1 cellular context compared by ENCODE assay signal in the genomic region with DNA sequence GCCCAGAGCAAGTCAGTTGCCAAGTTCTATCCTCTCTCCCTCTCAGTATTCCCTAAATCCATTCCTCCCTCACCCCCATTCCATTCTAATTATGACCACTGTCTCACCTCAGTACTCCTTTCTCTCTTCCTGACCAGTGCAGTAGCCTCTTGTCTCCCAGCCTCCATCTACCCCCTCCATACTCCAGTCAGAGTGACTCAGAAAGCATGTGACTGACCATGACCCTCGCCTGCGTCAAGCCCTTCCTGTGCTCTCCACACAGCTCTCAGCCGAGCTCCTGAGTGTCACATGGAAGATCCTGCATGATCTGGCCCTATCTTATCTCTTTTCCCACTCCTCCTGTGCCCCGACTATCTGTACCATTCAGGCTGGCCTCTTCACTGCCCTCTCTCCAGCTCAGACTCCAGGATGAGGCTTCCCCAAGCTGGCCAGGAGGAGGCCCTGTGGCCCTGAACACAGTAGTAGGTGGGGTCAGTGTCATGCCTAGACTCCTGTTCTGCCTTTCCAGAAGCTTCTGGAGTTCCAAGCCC.
TF ChIP-seq lines count a peak whose summit lies in the region.

No MANE protein-coding gene starts in this region.

TF ChIP-seq in K562, 482 proteins besides CTCF, POLR2A, EP300 and RAD21 (continued from another document and continues in another):
- TF ChIP-seq ZNF175 (CRISPR knock-in tag; IDR thresholded peaks at IDR 0.05; ENCODE audit: low read depth) (peak; percentile 91), ZFP1 (CRISPR knock-in tag; IDR thresholded peaks at IDR 0.05) (no peak), MITF (IDR thresholded peaks at IDR 0.05) (peak; percentile 98), TRIM24 (IDR thresholded peaks at IDR 0.05) (peak; percentile 94 to 95), MAFK (IDR thresholded peaks at IDR 0.05; ENCODE audit: low read length) (no peak), NR4A1 (CRISPR knock-in tag; IDR thresholded peaks at IDR 0.05) (peak; percentile 39; the same call in 1 of the 2 replicates), NR4A1 (tag; IDR thresholded peaks at IDR 0.05) (peak; percentile 80), STAT6 (CRISPR knock-in tag; IDR thresholded peaks at IDR 0.05) (no peak), HMGN3 (IDR thresholded peaks at IDR 0.05; ENCODE audit: borderline replicate concordance, extremely low read depth, insufficient read length, low read depth, low read length) (peak; percentile 38), KAT7 (CRISPR knock-in tag; IDR thresholded peaks at IDR 0.05; ENCODE audit: borderline replicate concordance) (no peak), KLF1 (tag; IDR thresholded peaks at IDR 0.05) (no peak), MYNN (IDR thresholded peaks at IDR 0.05) (peak; percentile 93), MYNN (CRISPR knock-in tag; IDR thresholded peaks at IDR 0.05) (no peak), ZNF184 (CRISPR knock-in tag; IDR thresholded peaks at IDR 0.05) (no peak), ZNF778 (CRISPR knock-in tag; IDR thresholded peaks at IDR 0.05) (no peak), POLR2H (tag; IDR thresholded peaks at IDR 0.05; ENCODE audit: low read depth) (no peak), MYBL2 (IDR thresholded peaks at IDR 0.05; ENCODE audit: low read depth) (no peak), MYBL2 (CRISPR knock-in tag; IDR thresholded peaks at IDR 0.05; ENCODE audit: borderline replicate concordance) (no peak), KDM4B (IDR thresholded peaks at IDR 0.05; ENCODE audit: borderline replicate concordance in 2 of 2, low read depth in 1 of 2) (no peak; a peak in 1 of 4 replicates), ZNF830 (CRISPR knock-in tag; IDR thresholded peaks at IDR 0.05) (no peak), ZNF398 (CRISPR knock-in tag; IDR thresholded peaks at IDR 0.05) (no peak), TAF9B (IDR thresholded peaks at IDR 0.05; ENCODE audit: partially characterized antibody) (peak; percentile 82), MEF2D (tag; conservative IDR thresholded peaks at IDR 0.05; ENCODE audit: low read depth) (peak; percentile 39; the same call in 1 of the 2 replicates), LCOR (CRISPR knock-in tag; IDR thresholded peaks at IDR 0.05) (peak; percentile 89; the same call in 1 of the 2 replicates), MEIS2 (IDR thresholded peaks at IDR 0.05; ENCODE audit: partially characterized antibody) (peak; percentile 74), ZNF282 (CRISPR knock-in tag; IDR thresholded peaks at IDR 0.05) (no peak), MYC (IDR thresholded peaks at IDR 0.05; ENCODE audit: low read depth, low read length) (peak; percentile 93), MYC (CRISPR knock-in tag; IDR thresholded peaks at IDR 0.05; ENCODE audit: borderline replicate concordance, low read depth) (0 out of 2 replicates have a peak, but pooled peaks have one; percentile 26), MCM2 (IDR thresholded peaks at IDR 0.05; ENCODE audit: low read depth) (no peak), BRD4 (IDR thresholded peaks at IDR 0.05) (no peak)
- TF ChIP-seq, protein P1, sequence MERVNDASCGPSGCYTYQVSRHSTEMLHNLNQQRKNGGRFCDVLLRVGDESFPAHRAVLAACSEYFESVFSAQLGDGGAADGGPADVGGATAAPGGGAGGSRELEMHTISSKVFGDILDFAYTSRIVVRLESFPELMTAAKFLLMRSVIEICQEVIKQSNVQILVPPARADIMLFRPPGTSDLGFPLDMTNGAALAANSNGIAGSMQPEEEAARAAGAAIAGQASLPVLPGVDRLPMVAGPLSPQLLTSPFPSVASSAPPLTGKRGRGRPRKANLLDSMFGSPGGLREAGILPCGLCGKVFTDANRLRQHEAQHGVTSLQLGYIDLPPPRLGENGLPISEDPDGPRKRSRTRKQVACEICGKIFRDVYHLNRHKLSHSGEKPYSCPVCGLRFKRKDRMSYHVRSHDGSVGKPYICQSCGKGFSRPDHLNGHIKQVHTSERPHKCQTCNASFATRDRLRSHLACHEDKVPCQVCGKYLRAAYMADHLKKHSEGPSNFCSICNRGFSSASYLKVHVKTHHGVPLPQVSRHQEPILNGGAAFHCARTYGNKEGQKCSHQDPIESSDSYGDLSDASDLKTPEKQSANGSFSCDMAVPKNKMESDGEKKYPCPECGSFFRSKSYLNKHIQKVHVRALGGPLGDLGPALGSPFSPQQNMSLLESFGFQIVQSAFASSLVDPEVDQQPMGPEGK (CRISPR knock-in tag; IDR thresholded peaks at IDR 0.05; ENCODE audit: borderline replicate concordance), result no peak
- TF ChIP-seq, protein P2, sequence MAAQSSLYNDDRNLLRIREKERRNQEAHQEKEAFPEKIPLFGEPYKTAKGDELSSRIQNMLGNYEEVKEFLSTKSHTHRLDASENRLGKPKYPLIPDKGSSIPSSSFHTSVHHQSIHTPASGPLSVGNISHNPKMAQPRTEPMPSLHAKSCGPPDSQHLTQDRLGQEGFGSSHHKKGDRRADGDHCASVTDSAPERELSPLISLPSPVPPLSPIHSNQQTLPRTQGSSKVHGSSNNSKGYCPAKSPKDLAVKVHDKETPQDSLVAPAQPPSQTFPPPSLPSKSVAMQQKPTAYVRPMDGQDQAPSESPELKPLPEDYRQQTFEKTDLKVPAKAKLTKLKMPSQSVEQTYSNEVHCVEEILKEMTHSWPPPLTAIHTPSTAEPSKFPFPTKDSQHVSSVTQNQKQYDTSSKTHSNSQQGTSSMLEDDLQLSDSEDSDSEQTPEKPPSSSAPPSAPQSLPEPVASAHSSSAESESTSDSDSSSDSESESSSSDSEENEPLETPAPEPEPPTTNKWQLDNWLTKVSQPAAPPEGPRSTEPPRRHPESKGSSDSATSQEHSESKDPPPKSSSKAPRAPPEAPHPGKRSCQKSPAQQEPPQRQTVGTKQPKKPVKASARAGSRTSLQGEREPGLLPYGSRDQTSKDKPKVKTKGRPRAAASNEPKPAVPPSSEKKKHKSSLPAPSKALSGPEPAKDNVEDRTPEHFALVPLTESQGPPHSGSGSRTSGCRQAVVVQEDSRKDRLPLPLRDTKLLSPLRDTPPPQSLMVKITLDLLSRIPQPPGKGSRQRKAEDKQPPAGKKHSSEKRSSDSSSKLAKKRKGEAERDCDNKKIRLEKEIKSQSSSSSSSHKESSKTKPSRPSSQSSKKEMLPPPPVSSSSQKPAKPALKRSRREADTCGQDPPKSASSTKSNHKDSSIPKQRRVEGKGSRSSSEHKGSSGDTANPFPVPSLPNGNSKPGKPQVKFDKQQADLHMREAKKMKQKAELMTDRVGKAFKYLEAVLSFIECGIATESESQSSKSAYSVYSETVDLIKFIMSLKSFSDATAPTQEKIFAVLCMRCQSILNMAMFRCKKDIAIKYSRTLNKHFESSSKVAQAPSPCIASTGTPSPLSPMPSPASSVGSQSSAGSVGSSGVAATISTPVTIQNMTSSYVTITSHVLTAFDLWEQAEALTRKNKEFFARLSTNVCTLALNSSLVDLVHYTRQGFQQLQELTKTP (IDR thresholded peaks at IDR 0.05; ENCODE audit: low read depth in 1 of 2, partially characterized antibody in 2 of 2), result peak in 1 of 2 experiments; percentile 96
- TF ChIP-seq, protein P3, sequence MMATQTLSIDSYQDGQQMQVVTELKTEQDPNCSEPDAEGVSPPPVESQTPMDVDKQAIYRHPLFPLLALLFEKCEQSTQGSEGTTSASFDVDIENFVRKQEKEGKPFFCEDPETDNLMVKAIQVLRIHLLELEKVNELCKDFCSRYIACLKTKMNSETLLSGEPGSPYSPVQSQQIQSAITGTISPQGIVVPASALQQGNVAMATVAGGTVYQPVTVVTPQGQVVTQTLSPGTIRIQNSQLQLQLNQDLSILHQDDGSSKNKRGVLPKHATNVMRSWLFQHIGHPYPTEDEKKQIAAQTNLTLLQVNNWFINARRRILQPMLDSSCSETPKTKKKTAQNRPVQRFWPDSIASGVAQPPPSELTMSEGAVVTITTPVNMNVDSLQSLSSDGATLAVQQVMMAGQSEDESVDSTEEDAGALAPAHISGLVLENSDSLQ (IDR thresholded peaks at IDR 0.05), result peak; percentile 66; the same call in 1 of the 2 replicates
- TF ChIP-seq, protein P4, sequence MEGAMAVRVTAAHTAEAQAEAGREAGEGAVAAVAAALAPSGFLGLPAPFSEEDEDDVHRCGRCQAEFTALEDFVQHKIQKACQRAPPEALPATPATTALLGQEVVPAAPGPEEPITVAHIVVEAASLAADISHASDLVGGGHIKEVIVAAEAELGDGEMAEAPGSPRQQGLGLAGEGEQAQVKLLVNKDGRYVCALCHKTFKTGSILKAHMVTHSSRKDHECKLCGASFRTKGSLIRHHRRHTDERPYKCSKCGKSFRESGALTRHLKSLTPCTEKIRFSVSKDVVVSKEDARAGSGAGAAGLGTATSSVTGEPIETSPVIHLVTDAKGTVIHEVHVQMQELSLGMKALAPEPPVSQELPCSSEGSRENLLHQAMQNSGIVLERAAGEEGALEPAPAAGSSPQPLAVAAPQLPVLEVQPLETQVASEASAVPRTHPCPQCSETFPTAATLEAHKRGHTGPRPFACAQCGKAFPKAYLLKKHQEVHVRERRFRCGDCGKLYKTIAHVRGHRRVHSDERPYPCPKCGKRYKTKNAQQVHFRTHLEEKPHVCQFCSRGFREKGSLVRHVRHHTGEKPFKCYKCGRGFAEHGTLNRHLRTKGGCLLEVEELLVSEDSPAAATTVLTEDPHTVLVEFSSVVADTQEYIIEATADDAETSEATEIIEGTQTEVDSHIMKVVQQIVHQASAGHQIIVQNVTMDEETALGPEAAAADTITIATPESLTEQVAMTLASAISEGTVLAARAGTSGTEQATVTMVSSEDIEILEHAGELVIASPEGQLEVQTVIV (CRISPR knock-in tag; IDR thresholded peaks at IDR 0.05; ENCODE audit: borderline replicate concordance), result no peak
- TF ChIP-seq, protein P5, sequence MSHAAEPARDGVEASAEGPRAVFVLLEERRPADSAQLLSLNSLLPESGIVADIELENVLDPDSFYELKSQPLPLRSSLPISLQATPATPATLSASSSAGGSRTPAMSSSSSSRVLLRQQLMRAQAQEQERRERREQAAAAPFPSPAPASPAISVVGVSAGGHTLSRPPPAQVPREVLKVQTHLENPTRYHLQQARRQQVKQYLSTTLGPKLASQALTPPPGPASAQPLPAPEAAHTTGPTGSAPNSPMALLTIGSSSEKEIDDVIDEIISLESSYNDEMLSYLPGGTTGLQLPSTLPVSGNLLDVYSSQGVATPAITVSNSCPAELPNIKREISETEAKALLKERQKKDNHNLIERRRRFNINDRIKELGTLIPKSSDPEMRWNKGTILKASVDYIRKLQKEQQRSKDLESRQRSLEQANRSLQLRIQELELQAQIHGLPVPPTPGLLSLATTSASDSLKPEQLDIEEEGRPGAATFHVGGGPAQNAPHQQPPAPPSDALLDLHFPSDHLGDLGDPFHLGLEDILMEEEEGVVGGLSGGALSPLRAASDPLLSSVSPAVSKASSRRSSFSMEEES (CRISPR knock-in tag; IDR thresholded peaks at IDR 0.05), result peak; percentile 82
- TF ChIP-seq, protein P6, sequence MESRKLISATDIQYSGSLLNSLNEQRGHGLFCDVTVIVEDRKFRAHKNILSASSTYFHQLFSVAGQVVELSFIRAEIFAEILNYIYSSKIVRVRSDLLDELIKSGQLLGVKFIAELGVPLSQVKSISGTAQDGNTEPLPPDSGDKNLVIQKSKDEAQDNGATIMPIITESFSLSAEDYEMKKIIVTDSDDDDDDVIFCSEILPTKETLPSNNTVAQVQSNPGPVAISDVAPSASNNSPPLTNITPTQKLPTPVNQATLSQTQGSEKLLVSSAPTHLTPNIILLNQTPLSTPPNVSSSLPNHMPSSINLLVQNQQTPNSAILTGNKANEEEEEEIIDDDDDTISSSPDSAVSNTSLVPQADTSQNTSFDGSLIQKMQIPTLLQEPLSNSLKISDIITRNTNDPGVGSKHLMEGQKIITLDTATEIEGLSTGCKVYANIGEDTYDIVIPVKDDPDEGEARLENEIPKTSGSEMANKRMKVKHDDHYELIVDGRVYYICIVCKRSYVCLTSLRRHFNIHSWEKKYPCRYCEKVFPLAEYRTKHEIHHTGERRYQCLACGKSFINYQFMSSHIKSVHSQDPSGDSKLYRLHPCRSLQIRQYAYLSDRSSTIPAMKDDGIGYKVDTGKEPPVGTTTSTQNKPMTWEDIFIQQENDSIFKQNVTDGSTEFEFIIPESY (CRISPR knock-in tag; IDR thresholded peaks at IDR 0.05), result peak; percentile 78
